10 cellular contexts compared by ENCODE assay signal in the genomic region with DNA sequence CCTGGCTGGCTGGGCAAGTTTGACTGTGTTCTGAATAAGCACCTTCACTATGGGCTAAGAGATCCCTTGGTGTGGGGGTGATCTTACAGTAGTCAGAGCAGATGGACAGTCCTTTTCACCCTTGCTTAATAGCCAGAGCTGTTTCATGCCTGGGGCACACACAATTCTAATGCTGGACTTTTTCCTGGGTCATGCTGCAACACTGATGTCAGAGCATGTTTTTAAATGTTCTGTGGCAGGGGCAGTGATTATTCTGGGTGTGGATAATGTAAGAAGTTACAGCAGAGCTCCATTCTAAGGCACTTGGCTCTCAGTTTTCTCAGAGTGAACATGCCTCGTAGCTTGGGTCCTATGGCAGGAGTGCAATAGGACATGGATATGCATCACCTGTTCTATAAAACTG. TPM values are rescaled to one million over a fixed set of nuclear protein-coding genes. Genes with fewer than 3 reads are reported as not detected.
DNase-seq lines count a peak whose midpoint lies in the region; ATAC-seq, FAIRE-seq and TF ChIP-seq lines count a peak whose summit lies in the region.
"Had no signal": no experiment of that assay in that cellular context is flagged by ENCODE, and none has a peak within 500 bp of the region (broad histone marks: within the 10 kb centered on the region; RNA-seq: fewer than 3 reads in every experiment).

No MANE protein-coding gene starts in this region.

- TF ChIP-seq CTCF in AG04450 (IDR thresholded peaks at IDR 0.05; ENCODE audit: low read depth, low read length) = no peak
- no peak for TF ChIP-seq CTCF in HL-60 (IDR thresholded peaks at IDR 0.05; ENCODE audit: insufficient read depth, low read length)
- TF ChIP-seq CTCF in GM12878 (IDR thresholded peaks at IDR 0.05 in 2 of 3, conservative IDR thresholded peaks at IDR 0.05 in 1 of 3; ENCODE audit: control insufficient read depth in 2 of 3, extremely low read depth in 1 of 3, insufficient read depth in 1 of 3, low read depth in 3 of 3, low read length in 3 of 3) = no peak
- TF ChIP-seq CTCF in mesothelial cell of epicardium (IDR thresholded peaks at IDR 0.05; ENCODE audit: unreplicated experiment) = no peak

- H3K9me3 ChIP-seq in AG04450 (ENCODE audit: control insufficient read depth, insufficient read depth, low read length) (peaks cover 7% of the 10 kb centered on the region; the same call in 1 of the 2 replicates), GM12878 (replicated peaks; ENCODE audit: control insufficient read depth, insufficient read depth, low read length) (no peaks in the 10 kb centered on the region)
- H3K9me3 ChIP-seq: SJSA1 had no signal

- H3K79me2 ChIP-seq in GM12878 (ENCODE audit: control insufficient read depth, insufficient read depth, low read length) = peaks cover 61% of the 10 kb centered on the region

- H3K27me3 Mint-ChIP-seq in mesothelial cell of epicardium (ENCODE audit: low read depth) = no peaks in the 10 kb centered on the region

- H3K27ac Mint-ChIP-seq in mesothelial cell of epicardium = no peak overlapping the region

- WGBS in GM12878 (ENCODE audit: insufficient coverage, insufficient replicate concordance, low lambda C conversion rate, missing lambda C conversion rate) = 0% methylated on average over 1 of the region's 1 CpG

- peaks cover 36 to 56% of the 10 kb centered on the region in 2 experiments for H3K36me3 ChIP-seq in GM12878 (ENCODE audit: control insufficient read depth in 2 of 2, insufficient read depth in 2 of 2, low read length in 1 of 2)

- in situ Hi-C loops in GM12878 (cut with MboI) = no loop called here

- no peaks in the 10 kb centered on the region for H3K27me3 ChIP-seq in AG04450 (ENCODE audit: control insufficient read depth, insufficient read depth, low read length)
- no peaks in the 10 kb centered on the region for H3K27me3 ChIP-seq in HL-60 (ENCODE audit: insufficient read depth, poor library complexity, severe bottlenecking)
- H3K27me3 ChIP-seq in GM12878 (replicated peaks in 1 of 2; ENCODE audit: control insufficient read depth in 2 of 2, insufficient read depth in 2 of 2, low read length in 1 of 2) = no peaks in the 10 kb centered on the region
- H3K27me3 ChIP-seq: SJSA1 had no signal

- H3K4me3 Mint-ChIP-seq in mesothelial cell of epicardium = peak overlapping the region; percentile 98

- no TSS peak for BruUV-seq in GM12878 (replicated peaks; lab: Mats Ljungman, UMichigan)

- H3K4me1 Mint-ChIP-seq in mesothelial cell of epicardium = peaks cover 37% of the 10 kb centered on the region

- DNase-seq in AG04450 (ENCODE audit: low read depth, low spot score) (no peak), HL-60 (ENCODE audit: low read depth in 1 of 2, low spot score in 1 of 2) (peak in 1 of 2 experiments; percentile 0), GM12878 (ENCODE audit: low read depth, low spot score) (no peak), mesothelial cell of epicardium (ENCODE audit: low spot score in 2 of 2, unreplicated experiment in 2 of 2) (no peak), medulla oblongata (ENCODE audit: extremely low spot score) (no peak), kidney glomerular epithelial cell (lab: John Stamatoyannopoulos, UW) (no peak), SHP77 treated with DMSO at 0.1 percent for 48 hours (lab: John Stamatoyannopoulos, UW) (no peak)

- intact Hi-C loops in GM12878 (cut with micrococcal nuclease; ENCODE audit: unreplicated experiment) = no loop called here

- H3K4me1 ChIP-seq in GM12878 (ENCODE audit: control insufficient read depth, insufficient read depth, low read length) = peaks cover 43% of the 10 kb centered on the region

- FAIRE-seq in GM12878 (lab: Jason Lieb, UNC) = no peak

- RAD21 ChIA-PET in GM12878 (lab: Charles Lee; ENCODE audit: unreplicated experiment) = interaction anchor here (1.0 to 2.7 kb wide), 4 partner anchors 14 to 115 kb away, joined by 3 to 8 read pairs (median 4); a partner anchor contains a TSS

- SMC1A ChIA-PET in GM12878 (lab: Charles Lee; ENCODE audit: uncharacterized antibody, unreplicated experiment) = interaction anchor here (0.8 to 2.2 kb wide), 4 partner anchors 8 to 112 kb away, joined by 3 to 6 read pairs (median 4); a partner anchor contains a TSS

- H3K4me3 ChIP-seq in AG04450 (ENCODE audit: low read depth, low read length) (peak overlapping the region; percentile 98), HL-60 (replicated peaks; ENCODE audit: insufficient read depth, low read length) (peak overlapping the region; percentile 61), GM12878 (peak overlapping the region; percentile 93)
- H3K4me3 ChIP-seq: lung, SJSA1 had no signal

- H3K9ac ChIP-seq in GM12878 (ENCODE audit: control insufficient read depth, insufficient read depth, low read length) = peak overlapping the region; percentile 99; the same call in 1 of the 2 replicates

- CTCF ChIA-PET in AG04450 (lab: Charles Lee) (interaction anchor here (1.0 to 1.9 kb wide), 2 partner anchors 14 to 61 kb away, joined by 5 to 7 read pairs; a partner anchor contains a TSS), GM12878 (lab: Yijun Ruan, JAX) (interaction anchor here (0.8 to 3.0 kb wide), 3 partner anchors 8 to 15 kb away, joined by 3 to 14 read pairs (median 5); a partner anchor contains a TSS)

- H3K4me2 ChIP-seq in GM12878 (ENCODE audit: control insufficient read depth, insufficient read depth) = peak overlapping the region; percentile 84

- H3K9me3 Mint-ChIP-seq in mesothelial cell of epicardium = no peaks in the 10 kb centered on the region

- peaks cover 40% of the 10 kb centered on the region for H3K36me3 Mint-ChIP-seq in mesothelial cell of epicardium

- H2AFZ ChIP-seq in GM12878 (ENCODE audit: control insufficient read depth, low read depth, low read length) = no peak overlapping the region

- no peak for ATAC-seq in GM12878
- ATAC-seq in HG02981 (IDR thresholded peaks at IDR 0.05; ENCODE audit: unreplicated experiment) = no peak

- H3K27ac ChIP-seq in AG04450 (ENCODE audit: low read depth, low read length) = no peak overlapping the region
- no peak overlapping the region for H3K27ac ChIP-seq in HL-60 (replicated peaks)
- H3K27ac ChIP-seq in GM12878 (ENCODE audit: control insufficient read depth, insufficient read depth) = no peak overlapping the region
- H3K27ac ChIP-seq: SJSA1 had no signal

- peaks cover 25% of the 10 kb centered on the region for H4K20me1 ChIP-seq in GM12878 (ENCODE audit: control insufficient read depth, insufficient read depth)

- TF ChIP-seq RAD21 in GM12878 (IDR thresholded peaks at IDR 0.05; ENCODE audit: insufficient read depth, low read depth, low read length) = no peak

- POLR2A ChIA-PET in AG04450 (lab: Yijun Ruan, JAX) (interaction anchor here (0.9 to 4.8 kb wide), 3 partner anchors 9 to 14 kb away, joined by 4 to 44 read pairs (median 16); a partner anchor contains a TSS), GM12878 (lab: Charles Lee) (interaction anchor here (0.5 to 5.1 kb wide), 4 partner anchors 9 to 143 kb away, joined by 4 to 39 read pairs (median 6); a partner anchor contains a TSS)

- no peak for TF ChIP-seq EP300 in GM12878 (IDR thresholded peaks at IDR 0.05; ENCODE audit: borderline replicate concordance in 1 of 2, control insufficient read depth in 1 of 2, low read depth in 2 of 2, low read length in 2 of 2)

- 0 out of 2 replicates have a peak, but pooled peaks have one; percentile 27 for TF ChIP-seq POLR2A in GM12878 (IDR thresholded peaks at IDR 0.05; ENCODE audit: low read depth, low read length)

RNA-seq across cellular contexts. Expression of a gene that starts 4.0 kb away (rescaled TPM):
- polyA plus RNA-seq in AG04450 (2011; rRNA removed) (34.1 and 39.6 TPM in 2 replicates), GM12878 (2011; rRNA removed) (2.7 and 6.9 TPM in 2 replicates), GM12878 (2014; fragmentation: Illumina TruSeq; extraction: Trizol) (3.0 and 6.1 TPM in 2 replicates), GM12878 (2014; fragmentation: Nextera tagmentation; extraction: Ambion mirVana) (1 to 10 TPM; 3.7 to 5.0 TPM), GM12878 (2014; rRNA removed) (4.2 and 4.3 TPM in 2 replicates), GM12878 (2016; fragmentation: Nextera tagmentation; extraction: Ambion mirVana) (1 to 10 TPM; 3.2 to 3.9 TPM)
- 11.6 and 21.2 TPM in 2 replicates for polyA minus RNA-seq in AG04450 (2011; rRNA and poly(A)+ RNA removed)
- 2.3 and 4.1 TPM in 2 replicates for total RNA-seq in GM12878 (2013; cell fraction: nucleolus; rRNA removed)
- total RNA-seq in GM12878 (2014; rRNA removed) (2.6 and 3.4 TPM in 2 replicates), GM12878 (2014; rRNA removed; fragmentation: Illumina TruSeq; extraction: Trizol) (3.7 TPM in 2 replicates), GM12878 (2021) (2.6 and 3.2 TPM in 2 replicates), mesothelial cell of epicardium (0.44 to 0.86 TPM (median 0.78 TPM) in 3 replicates)
- polyA plus RNA-seq in GM12878 (2011; ENCODE audit: low read depth) = 4.0 TPM
- polyA plus RNA-seq in GM12878 (2011; cell fraction: cytosol; rRNA removed) = 6.2 and 6.4 TPM in 2 replicates
- polyA plus RNA-seq in GM12878 (2011; cell fraction: nucleus; rRNA removed) = 3.3 and 6.3 TPM in 2 replicates
- polyA plus RNA-seq in GM12878 (2012) = 7.1 and 7.6 TPM in 2 replicates
- 1.8 and 3.2 TPM in 2 replicates for polyA minus RNA-seq in GM12878 (2011; rRNA and poly(A)+ RNA removed)
- polyA minus RNA-seq in GM12878 (2011; cell fraction: cytosol; rRNA and poly(A)+ RNA removed) = 2.0 and 4.3 TPM in 2 replicates
- polyA minus RNA-seq in GM12878 (2011; cell fraction: nucleus; rRNA and poly(A)+ RNA removed) = 2.5 and 11.0 TPM in 2 replicates

RNA-seq across cellular contexts. Expression of a gene that starts 8.2 kb away (rescaled TPM):
- 128 and 131 TPM in 2 replicates for polyA plus RNA-seq in AG04450 (2011; rRNA removed)
- 79.9 and 99.2 TPM in 2 replicates for polyA minus RNA-seq in AG04450 (2011; rRNA and poly(A)+ RNA removed)
- total RNA-seq in GM12878 (2013; cell fraction: nucleolus; rRNA removed) = 51.1 and 59.2 TPM in 2 replicates
- total RNA-seq in GM12878 (2014; rRNA removed) = 91.5 and 95.2 TPM in 2 replicates
- total RNA-seq in GM12878 (2014; rRNA removed; fragmentation: Illumina TruSeq; extraction: Trizol) = 68.8 and 69.2 TPM in 2 replicates
- total RNA-seq in GM12878 (2021) = 44.3 and 52.7 TPM in 2 replicates
- polyA plus RNA-seq in GM12878 (2011; ENCODE audit: low read depth) = 36.3 TPM
- 67.0 and 98.8 TPM in 2 replicates for polyA plus RNA-seq in GM12878 (2011; rRNA removed)
- 169 and 174 TPM in 2 replicates for polyA plus RNA-seq in GM12878 (2011; cell fraction: cytosol; rRNA removed)
- polyA plus RNA-seq in GM12878 (2011; cell fraction: nucleus; rRNA removed) = 82.8 and 91.1 TPM in 2 replicates
- 37.5 and 41.5 TPM in 2 replicates for polyA plus RNA-seq in GM12878 (2012)
- 130 and 138 TPM in 2 replicates for polyA plus RNA-seq in GM12878 (2014; fragmentation: Illumina TruSeq; extraction: Trizol)
- polyA plus RNA-seq in GM12878 (2014; fragmentation: Nextera tagmentation; extraction: Ambion mirVana) = 10 to 100 TPM in 1 of 2 experiments, 1 to 10 TPM in 1; 3.6 to 11.6 TPM
- polyA plus RNA-seq in GM12878 (2014; rRNA removed) = 64.4 and 78.9 TPM in 2 replicates
- 10 to 100 TPM; 78.9 to 80.1 TPM for polyA plus RNA-seq in GM12878 (2016; fragmentation: Nextera tagmentation; extraction: Ambion mirVana)
- 83.3 and 99.3 TPM in 2 replicates for polyA minus RNA-seq in GM12878 (2011; rRNA and poly(A)+ RNA removed)
- polyA minus RNA-seq in GM12878 (2011; cell fraction: cytosol; rRNA and poly(A)+ RNA removed) = 14.3 and 16.9 TPM in 2 replicates
- 11.2 and 24.4 TPM in 2 replicates for polyA minus RNA-seq in GM12878 (2011; cell fraction: nucleus; rRNA and poly(A)+ RNA removed)
- 44.8 to 45.5 TPM (median 45.5 TPM) in 3 replicates for total RNA-seq in mesothelial cell of epicardium

RNA-seq across cellular contexts. Expression of a gene that starts 13.8 kb away (rescaled TPM):
- polyA plus RNA-seq in AG04450 (2011; rRNA removed) = 67.6 and 73.4 TPM in 2 replicates
- 58.9 and 63.0 TPM in 2 replicates for polyA minus RNA-seq in AG04450 (2011; rRNA and poly(A)+ RNA removed)
- total RNA-seq in GM12878 (2013; cell fraction: nucleolus; rRNA removed) = 41.1 and 48.2 TPM in 2 replicates
- total RNA-seq in GM12878 (2014; rRNA removed) = 88.4 and 88.8 TPM in 2 replicates
- total RNA-seq in GM12878 (2014; rRNA removed; fragmentation: Illumina TruSeq; extraction: Trizol) = 77.5 and 78.4 TPM in 2 replicates
- 67.0 and 72.8 TPM in 2 replicates for total RNA-seq in GM12878 (2021)
- 52.4 TPM for polyA plus RNA-seq in GM12878 (2011; ENCODE audit: low read depth)
- 74.0 and 99.9 TPM in 2 replicates for polyA plus RNA-seq in GM12878 (2011; rRNA removed)
- 86.2 and 87.5 TPM in 2 replicates for polyA plus RNA-seq in GM12878 (2011; cell fraction: cytosol; rRNA removed)
- 122 and 132 TPM in 2 replicates for polyA plus RNA-seq in GM12878 (2011; cell fraction: nucleus; rRNA removed)
- 28.4 and 30.1 TPM in 2 replicates for polyA plus RNA-seq in GM12878 (2012)
- polyA plus RNA-seq in GM12878 (2014; fragmentation: Illumina TruSeq; extraction: Trizol) = 113 and 134 TPM in 2 replicates
- 1 to 10 TPM; 1.8 TPM for polyA plus RNA-seq in GM12878 (2014; fragmentation: Nextera tagmentation; extraction: Ambion mirVana)
- 78.3 and 81.9 TPM in 2 replicates for polyA plus RNA-seq in GM12878 (2014; rRNA removed)
- polyA plus RNA-seq in GM12878 (2016; fragmentation: Nextera tagmentation; extraction: Ambion mirVana) = 1 to 10 TPM; 5.1 to 6.5 TPM
- 65.7 and 76.4 TPM in 2 replicates for polyA minus RNA-seq in GM12878 (2011; rRNA and poly(A)+ RNA removed)
- polyA minus RNA-seq in GM12878 (2011; cell fraction: cytosol; rRNA and poly(A)+ RNA removed) = 27.5 and 33.0 TPM in 2 replicates
- 16.3 and 29.1 TPM in 2 replicates for polyA minus RNA-seq in GM12878 (2011; cell fraction: nucleus; rRNA and poly(A)+ RNA removed)
- total RNA-seq in mesothelial cell of epicardium = 50.3 to 55.9 TPM (median 51.5 TPM) in 3 replicates

RNA-seq across cellular contexts. Expression of a gene that starts 14.4 kb away (rescaled TPM):
- polyA plus RNA-seq in AG04450 (2011; rRNA removed) (0.24 and 0.29 TPM in 2 replicates), GM12878 (2011; rRNA removed) (0.10 TPM in 1 of 2 replicates, not detected in the other), GM12878 (2014; fragmentation: Illumina TruSeq; extraction: Trizol) (0.07 TPM in 1 of 2 replicates, not detected in the other), GM12878 (2014; fragmentation: Nextera tagmentation; extraction: Ambion mirVana) (under 1 TPM; 0.06 to 0.09 TPM), GM12878 (2014; rRNA removed) (0.22 and 0.62 TPM in 2 replicates), GM12878 (2016; fragmentation: Nextera tagmentation; extraction: Ambion mirVana) (under 1 TPM; 0.25 to 0.53 TPM)
- 0.17 TPM in 1 of 2 replicates, not detected in the other for polyA minus RNA-seq in AG04450 (2011; rRNA and poly(A)+ RNA removed)
- total RNA-seq in GM12878 (2013; cell fraction: nucleolus; rRNA removed) = 0.49 and 0.79 TPM in 2 replicates
- total RNA-seq in GM12878 (2014; rRNA removed) (0.27 TPM in 1 of 2 replicates, not detected in the other), GM12878 (2014; rRNA removed; fragmentation: Illumina TruSeq; extraction: Trizol) (not detected in 2 replicates), GM12878 (2021) (0.19 and 0.28 TPM in 2 replicates), mesothelial cell of epicardium (2.0 to 2.3 TPM (median 2.1 TPM) in 3 replicates)
- polyA plus RNA-seq in GM12878 (2011; ENCODE audit: low read depth) = not detected
- polyA plus RNA-seq in GM12878 (2011; cell fraction: cytosol; rRNA removed) = not detected in 2 replicates
- polyA plus RNA-seq in GM12878 (2011; cell fraction: nucleus; rRNA removed) = 0.73 and 1.5 TPM in 2 replicates
- polyA plus RNA-seq in GM12878 (2012) = 0.76 and 1.1 TPM in 2 replicates
- not detected in 2 replicates for polyA minus RNA-seq in GM12878 (2011; rRNA and poly(A)+ RNA removed)
- not detected in 2 replicates for polyA minus RNA-seq in GM12878 (2011; cell fraction: cytosol; rRNA and poly(A)+ RNA removed)
- polyA minus RNA-seq in GM12878 (2011; cell fraction: nucleus; rRNA and poly(A)+ RNA removed) = 0.36 and 0.77 TPM in 2 replicates
- total RNA-seq: SJSA1 had no signal

RNA-seq across cellular contexts. Expression of a gene that starts 16.9 kb away (rescaled TPM):
- polyA plus RNA-seq in AG04450 (2011; rRNA removed) (0.83 and 1.0 TPM in 2 replicates), GM12878 (2011; rRNA removed) (10.0 and 11.3 TPM in 2 replicates), GM12878 (2014; fragmentation: Illumina TruSeq; extraction: Trizol) (10.0 and 10.8 TPM in 2 replicates), GM12878 (2014; fragmentation: Nextera tagmentation; extraction: Ambion mirVana) (under 1 TPM; 0.56 to 0.84 TPM), GM12878 (2014; rRNA removed) (10.7 and 12.1 TPM in 2 replicates), GM12878 (2016; fragmentation: Nextera tagmentation; extraction: Ambion mirVana) (10 to 100 TPM in 1 of 2 experiments, 1 to 10 TPM in 1; 9.4 to 10.2 TPM)
- polyA minus RNA-seq in AG04450 (2011; rRNA and poly(A)+ RNA removed) = 0.70 and 0.92 TPM in 2 replicates
- 13.9 and 18.6 TPM in 2 replicates for total RNA-seq in GM12878 (2013; cell fraction: nucleolus; rRNA removed)
- total RNA-seq in GM12878 (2014; rRNA removed) (7.6 and 9.3 TPM in 2 replicates), GM12878 (2014; rRNA removed; fragmentation: Illumina TruSeq; extraction: Trizol) (6.0 and 6.1 TPM in 2 replicates), GM12878 (2021) (14.5 and 14.6 TPM in 2 replicates), mesothelial cell of epicardium (4.3 to 6.1 TPM (median 5.2 TPM) in 3 replicates)
- polyA plus RNA-seq in GM12878 (2011; ENCODE audit: low read depth) = 7.1 TPM
- 9.6 and 11.2 TPM in 2 replicates for polyA plus RNA-seq in GM12878 (2011; cell fraction: cytosol; rRNA removed)
- polyA plus RNA-seq in GM12878 (2011; cell fraction: nucleus; rRNA removed) = 39.8 and 46.6 TPM in 2 replicates
- 7.7 and 8.9 TPM in 2 replicates for polyA plus RNA-seq in GM12878 (2012)
- polyA minus RNA-seq in GM12878 (2011; rRNA and poly(A)+ RNA removed) = 5.6 and 6.7 TPM in 2 replicates
- 2.2 and 4.0 TPM in 2 replicates for polyA minus RNA-seq in GM12878 (2011; cell fraction: cytosol; rRNA and poly(A)+ RNA removed)
- 10.5 and 14.1 TPM in 2 replicates for polyA minus RNA-seq in GM12878 (2011; cell fraction: nucleus; rRNA and poly(A)+ RNA removed)
